In the genomic region with DNA sequence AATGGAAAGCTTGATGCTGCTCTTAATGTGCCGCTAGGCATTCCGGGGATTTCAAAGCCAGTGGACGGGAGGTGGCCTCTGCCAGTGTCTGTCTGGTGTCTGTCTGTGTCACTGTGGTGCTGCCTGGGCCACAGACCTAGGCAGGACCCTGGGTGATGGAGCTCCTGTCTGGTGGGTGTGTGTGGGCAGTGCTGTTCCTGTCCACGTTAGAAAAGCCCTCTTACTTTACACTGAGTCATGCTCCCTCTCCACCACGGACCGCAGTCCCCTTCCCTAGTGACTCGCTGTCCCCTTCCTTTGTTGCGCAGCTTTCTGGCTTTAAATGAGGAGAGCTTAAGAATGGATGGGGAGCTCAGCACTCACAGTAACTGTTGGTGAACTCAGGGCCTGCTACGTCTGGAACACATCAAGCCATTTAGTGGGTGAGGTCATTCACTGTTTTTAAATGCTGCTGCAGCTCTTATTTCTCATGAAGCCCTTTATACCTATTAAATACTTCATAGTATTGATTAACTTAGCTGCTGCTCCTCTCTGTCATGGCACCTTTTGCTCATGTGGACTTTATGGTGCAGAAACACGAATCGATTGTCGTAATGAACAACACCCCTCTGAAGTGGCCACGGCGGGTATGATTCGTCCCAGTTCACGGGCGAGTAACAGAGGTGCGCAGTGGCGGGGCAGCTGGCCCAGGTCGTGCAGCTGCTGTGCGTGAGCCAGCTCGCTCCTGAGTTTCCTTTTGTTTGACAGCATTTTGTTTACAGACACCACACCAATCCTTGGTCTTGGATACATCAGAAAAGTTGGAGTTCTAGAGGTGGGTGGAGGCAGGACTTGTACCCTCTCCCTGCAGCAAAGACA, we compare ENCODE assay signal across 17 cellular contexts.
DNase-seq lines count a peak whose midpoint lies in the region; ATAC-seq, FAIRE-seq and TF ChIP-seq lines count a peak whose summit lies in the region.
"Had no signal": no experiment of that assay in that cellular context is flagged by ENCODE, and none has a peak within 500 bp of the region (broad histone marks: within the 10 kb centered on the region; RNA-seq: fewer than 3 reads in every experiment).

No MANE protein-coding gene starts in this region.

- no peak overlapping the region for H3K27ac ChIP-seq in psoas muscle
- H3K27ac ChIP-seq: GM23248, Peyer's patch had no signal

- TF ChIP-seq CTCF in chondrocyte (IDR thresholded peaks at IDR 0.05) (no peak), psoas muscle (IDR thresholded peaks at IDR 0.05) (no peak)

- no peaks in the 10 kb centered on the region for H3K27me3 ChIP-seq in psoas muscle (ENCODE audit: insufficient read depth in 3 of 3, low read length in 2 of 3)
- H3K27me3 ChIP-seq: Peyer's patch had no signal

- no peak overlapping the region for H3K4me3 Mint-ChIP-seq in activated naive CD8-positive, alpha-beta T cell treated with anti-CD3 and anti-CD28 coated beads, Interleukin-2, amount 50 U/mL, for 24 hours
- no peak overlapping the region for H3K4me3 Mint-ChIP-seq in activated naive CD8-positive, alpha-beta T cell treated with anti-CD3 and anti-CD28 coated beads for 36 hours
- no peak overlapping the region for H3K4me3 Mint-ChIP-seq in chondrocyte (ENCODE audit: unreplicated experiment)

- peak overlapping the region; percentile 75 for H3K27ac Mint-ChIP-seq in activated naive CD8-positive, alpha-beta T cell treated with anti-CD3 and anti-CD28 coated beads, Interleukin-2, amount 50 U/mL, for 24 hours
- H3K27ac Mint-ChIP-seq in activated naive CD8-positive, alpha-beta T cell treated with anti-CD3 and anti-CD28 coated beads for 36 hours, result no peak overlapping the region
- H3K27ac Mint-ChIP-seq in chondrocyte (ENCODE audit: unreplicated experiment), result peak overlapping the region; percentile 74

- H3K27me3 Mint-ChIP-seq in activated naive CD8-positive, alpha-beta T cell treated with anti-CD3 and anti-CD28 coated beads, Interleukin-2, amount 50 U/mL, for 24 hours, result no peaks in the 10 kb centered on the region
- no peaks in the 10 kb centered on the region for H3K27me3 Mint-ChIP-seq in activated naive CD8-positive, alpha-beta T cell treated with anti-CD3 and anti-CD28 coated beads for 36 hours
- H3K27me3 Mint-ChIP-seq in chondrocyte (ENCODE audit: low read depth), result no peaks in the 10 kb centered on the region

- intact Hi-C loops in psoas muscle (cut with DNase I), result loop anchor here in 1 of 2 donors (10.0 kb wide), 1 partner anchor 46 kb away; no protein-coding TSS in a partner anchor

- peaks cover 23% of the 10 kb centered on the region for H3K9me3 Mint-ChIP-seq in activated naive CD8-positive, alpha-beta T cell treated with anti-CD3 and anti-CD28 coated beads, Interleukin-2, amount 50 U/mL, for 24 hours
- peaks cover 18% of the 10 kb centered on the region for H3K9me3 Mint-ChIP-seq in activated naive CD8-positive, alpha-beta T cell treated with anti-CD3 and anti-CD28 coated beads for 36 hours
- H3K9me3 Mint-ChIP-seq in chondrocyte (ENCODE audit: low read depth), result peaks cover 14% of the 10 kb centered on the region

- WGBS in psoas muscle, 3 donors, result 79 to 84% (median 84%) methylated on average over 22 of the region's 22 CpGs

- no peak overlapping the region for H3K4me3 ChIP-seq in psoas muscle
- H3K4me3 ChIP-seq: GM23248, Peyer's patch had no signal

- peak; percentile 29 for DNase-seq in activated naive CD8-positive, alpha-beta T cell treated with anti-CD3 and anti-CD28 coated beads, Interleukin-2, amount 50 U/mL, for 24 hours
- DNase-seq in activated naive CD8-positive, alpha-beta T cell treated with anti-CD3 and anti-CD28 coated beads for 36 hours, result no peak
- DNase-seq in chondrocyte (ENCODE audit: low spot score), result no peak
- no peak for DNase-seq in psoas muscle
- DNase-seq in urothelium cell line (ENCODE audit: low spot score), result peak; percentile 26
- no peak for DNase-seq in activated effector memory CD4-positive, alpha-beta T cell treated with anti-CD3 and anti-CD28 coated beads, Interleukin-2, amount 50 U/mL, for 16 hours
- no peak for DNase-seq in dedifferentiated amniotic fluid mesenchymal stem cell (ENCODE audit: extremely low spot score)
- no peak for DNase-seq in SW 1271 (lab: John Stamatoyannopoulos, UW)
- DNase-seq: activated CD4-positive, CD25-positive, alpha-beta regulatory T cell treated with anti-CD3 and anti-CD28 coated beads, Interleukin-2, amount 50 U/mL, for 72 hours; cortex of kidney; DMS79 treated with DMSO at 0.1 percent for 48 hours; erythroblast; GM23248; NCI-H187 treated with DMSO at 0.1 percent for 48 hours; Peyer's patch; stimulated activated CD4-positive, alpha-beta T cell treated with anti-CD3 and anti-CD28 coated beads, Interleukin-12 subunit alpha, Interleukin-12 subunit beta, amount 100 ng/mL, for 4 hours had no signal

- peaks cover 6% of the 10 kb centered on the region for H3K9me3 ChIP-seq in psoas muscle

- H3K36me3 Mint-ChIP-seq in activated naive CD8-positive, alpha-beta T cell treated with anti-CD3 and anti-CD28 coated beads, Interleukin-2, amount 50 U/mL, for 24 hours (ENCODE audit: low read depth), result peaks cover 17% of the 10 kb centered on the region
- peaks cover 19% of the 10 kb centered on the region for H3K36me3 Mint-ChIP-seq in activated naive CD8-positive, alpha-beta T cell treated with anti-CD3 and anti-CD28 coated beads for 36 hours
- peaks cover 19% of the 10 kb centered on the region for H3K36me3 Mint-ChIP-seq in chondrocyte (ENCODE audit: low read depth)

- no peaks in the 10 kb centered on the region for H3K36me3 ChIP-seq in psoas muscle (ENCODE audit: insufficient read depth in 1 of 2, low read depth in 1 of 2)

- ATAC-seq in activated naive CD8-positive, alpha-beta T cell treated with anti-CD3 and anti-CD28 coated beads, Interleukin-2, amount 50 U/mL, for 24 hours, result peak; percentile 85
- ATAC-seq in psoas muscle, result peak in 3 of 4 donors; percentile 39 to 73 (median 41)

- peaks cover 28% of the 10 kb centered on the region for H3K4me1 Mint-ChIP-seq in activated naive CD8-positive, alpha-beta T cell treated with anti-CD3 and anti-CD28 coated beads, Interleukin-2, amount 50 U/mL, for 24 hours
- peaks cover 21% of the 10 kb centered on the region for H3K4me1 Mint-ChIP-seq in activated naive CD8-positive, alpha-beta T cell treated with anti-CD3 and anti-CD28 coated beads for 36 hours
- peaks cover 38% of the 10 kb centered on the region for H3K4me1 Mint-ChIP-seq in chondrocyte (ENCODE audit: low read depth)

- H3K4me1 ChIP-seq in psoas muscle, result peaks cover 11% of the 10 kb centered on the region
- H3K4me1 ChIP-seq: Peyer's patch had no signal

- FAIRE-seq in urothelium cell line (lab: Jason Lieb, UNC), result peak; percentile 97
- FAIRE-seq: islet of Langerhans had no signal

Comparison
In these comparisons a context has a peak if more than half of its experiments do, and no peak if none do; other contexts are left out.
1. DNase-seq: peak in activated naive CD8-positive, alpha-beta T cell treated with anti-CD3 and anti-CD28 coated beads, Interleukin-2, amount 50 U/mL, for 24 hours (single experiment) and urothelium cell line (single experiment); none in activated naive CD8-positive, alpha-beta T cell treated with anti-CD3 and anti-CD28 coated beads for 36 hours (single experiment), chondrocyte (single experiment), psoas muscle (0 of 2), activated effector memory CD4-positive, alpha-beta T cell treated with anti-CD3 and anti-CD28 coated beads, Interleukin-2, amount 50 U/mL, for 16 hours (single experiment), dedifferentiated amniotic fluid mesenchymal stem cell (single experiment) and SW 1271 (0 of 2).